8 cellular contexts compared by ENCODE assay signal in genomic region chrX:41449615-41450014, GRCh38. TPM values are rescaled to one million over a fixed set of nuclear protein-coding genes. Genes with fewer than 3 reads are reported as not detected.
DNase-seq lines count a peak whose midpoint lies in the region; ATAC-seq and TF ChIP-seq lines count a peak whose summit lies in the region.
"Had no signal": no experiment of that assay in that cellular context is flagged by ENCODE, and none has a peak within 500 bp of the region (broad histone marks: within the 10 kb centered on the region; RNA-seq: fewer than 3 reads in every experiment).

No MANE protein-coding gene starts in this region.

- DNase-seq in NB4 (ENCODE audit: low read depth) (peak; percentile 77), myocyte (ENCODE audit: low read depth) (peak; percentile 47), COLO829 (ENCODE audit: low spot score) (no peak), activated gamma-delta T cell treated with Interleukin-2 at 50 U/mL for 16 hours (no peak)

- ATAC-seq in GM18858 (IDR thresholded peaks at IDR 0.05; ENCODE audit: unreplicated experiment) = peak; percentile 46
- ATAC-seq in GM19463 (IDR thresholded peaks at IDR 0.05; ENCODE audit: unreplicated experiment) = no peak

- H3K27ac ChIP-seq in angular gyrus (ENCODE audit: low read depth, low read length) = peak overlapping the region; percentile 40

- TF ChIP-seq POLR2A in NB4 (IDR thresholded peaks at IDR 0.05; ENCODE audit: extremely low read depth, insufficient read length) = peak; percentile 40

- H3K4me3 ChIP-seq in NB4 (ENCODE audit: low read depth, low read length) = peak overlapping the region; percentile 54
- H3K4me3 ChIP-seq: tibial nerve had no signal

- TF ChIP-seq CTCF in NB4 (IDR thresholded peaks at IDR 0.05; ENCODE audit: low read depth, low read length) = no peak

RNA-seq across cellular contexts. Expression of gene NYX, which starts 2.5 kb away (rescaled TPM):
- not detected in 2 replicates for total RNA-seq in myocyte
- not detected for polyA plus RNA-seq in myocyte (2012)
- total RNA-seq: tibial nerve had no signal

Comparison
In these comparisons a context has a peak if more than half of its experiments do, and no peak if none do; other contexts are left out.
1. DNase-seq: peak in NB4 (single experiment) and myocyte (single experiment); none in COLO829 (single experiment) and activated gamma-delta T cell treated with Interleukin-2 at 50 U/mL for 16 hours (single experiment).